In genomic region chr1:6577831-6578525, GRCh38 we compare ENCODE assay signal across 2 cellular contexts.
TF ChIP-seq lines count a peak whose summit lies in the region.

No MANE protein-coding gene starts in this region.

TF ChIP-seq in SK-N-SH, 30 proteins besides CTCF, POLR2A, EP300 and RAD21 (continued from another document):
- TF ChIP-seq GABPA (IDR thresholded peaks at IDR 0.05; ENCODE audit: low read depth) = no peak
- no peak for TF ChIP-seq MEF2A (IDR thresholded peaks at IDR 0.05; ENCODE audit: borderline replicate concordance, low read depth)
- no peak for TF ChIP-seq FOXM1 (IDR thresholded peaks at IDR 0.05; ENCODE audit: low read depth)
- no peak for TF ChIP-seq TEAD4 (IDR thresholded peaks at IDR 0.05; ENCODE audit: borderline replicate concordance, insufficient read depth)
- TF ChIP-seq USF2 (IDR thresholded peaks at IDR 0.05; ENCODE audit: borderline replicate concordance, low read depth, low read length) = no peak
- TF ChIP-seq SMC3 (IDR thresholded peaks at IDR 0.05; ENCODE audit: low read depth, low read length) = no peak
- TF ChIP-seq YY1 (IDR thresholded peaks at IDR 0.05; ENCODE audit: low read depth) = no peak
- no peak for TF ChIP-seq FOXJ3 (CRISPR knock-in tag; IDR thresholded peaks at IDR 0.05)
- TF ChIP-seq IRF3 (IDR thresholded peaks at IDR 0.05; ENCODE audit: low read depth, low read length) = no peak
- TF ChIP-seq PBX3 (IDR thresholded peaks at IDR 0.05) = no peak
- TF ChIP-seq MAX (IDR thresholded peaks at IDR 0.05; ENCODE audit: low read depth) = no peak
- no peak for TF ChIP-seq RXRA (IDR thresholded peaks at IDR 0.05; ENCODE audit: borderline replicate concordance, low read depth)
- no peak for TF ChIP-seq JUND (IDR thresholded peaks at IDR 0.05)
- no peak for TF ChIP-seq GATA2 (CRISPR knock-in tag; IDR thresholded peaks at IDR 0.05)
- no peak for TF ChIP-seq TAF1 (IDR thresholded peaks at IDR 0.05; ENCODE audit: borderline replicate concordance, low read depth, low read length)
TF ChIP-seq in SK-N-SH: peak in this region for 0.

TF ChIP-seq in SK-N-SH treated with all-trans-retinoic acid at 6 μM for 48 hours, 23 proteins besides CTCF, POLR2A, EP300 and RAD21 (continued from another document):
- no peak for TF ChIP-seq CREB5 (CRISPR knock-in tag; IDR thresholded peaks at IDR 0.05; ENCODE audit: low read depth)
- TF ChIP-seq TCF4 (CRISPR knock-in tag; IDR thresholded peaks at IDR 0.05; ENCODE audit: borderline replicate concordance) = no peak
- TF ChIP-seq POU6F1 (CRISPR knock-in tag; IDR thresholded peaks at IDR 0.05; ENCODE audit: borderline replicate concordance, low read depth) = no peak
- no peak for TF ChIP-seq TOX (CRISPR knock-in tag; IDR thresholded peaks at IDR 0.05; ENCODE audit: borderline replicate concordance)
- TF ChIP-seq CSDC2 (CRISPR knock-in tag; IDR thresholded peaks at IDR 0.05) = no peak
- TF ChIP-seq ZFP30 (CRISPR knock-in tag; IDR thresholded peaks at IDR 0.05) = no peak
- no peak for TF ChIP-seq BACH2 (CRISPR knock-in tag; IDR thresholded peaks at IDR 0.05; ENCODE audit: borderline replicate concordance)
- TF ChIP-seq ISL1 (CRISPR knock-in tag; IDR thresholded peaks at IDR 0.05) = no peak
- no peak for TF ChIP-seq ZC3H10 (CRISPR knock-in tag; IDR thresholded peaks at IDR 0.05)
- TF ChIP-seq SNAI2 (CRISPR knock-in tag; IDR thresholded peaks at IDR 0.05) = no peak
- TF ChIP-seq OSR1 (CRISPR knock-in tag; IDR thresholded peaks at IDR 0.05) = no peak
- no peak for TF ChIP-seq RARB (CRISPR knock-in tag; IDR thresholded peaks at IDR 0.05)
- no peak for TF ChIP-seq PPARA (CRISPR knock-in tag; IDR thresholded peaks at IDR 0.05; ENCODE audit: borderline replicate concordance)
TF ChIP-seq in SK-N-SH treated with all-trans-retinoic acid at 6 μM for 48 hours: peak in this region for 0.
